ENCODE assay signal across 17 cellular contexts in genomic region chr12:89499857-89500256, GRCh38. TPM values are rescaled to one million over a fixed set of nuclear protein-coding genes. Genes with fewer than 3 reads are reported as not detected.
DNase-seq lines count a peak whose midpoint lies in the region; ATAC-seq and TF ChIP-seq lines count a peak whose summit lies in the region.
"Had no signal": no experiment of that assay in that cellular context is flagged by ENCODE, and none has a peak within 500 bp of the region (broad histone marks: within the 10 kb centered on the region; RNA-seq: fewer than 3 reads in every experiment).

No MANE protein-coding gene starts in this region.

- H3K27ac ChIP-seq in left ventricle myocardium inferior (replicated peaks) (peak overlapping the region; percentile 10), lung (ENCODE audit: low read depth in 1 of 2, low read length in 1 of 2) (no peak overlapping the region)
- H3K27ac ChIP-seq: 22Rv1; A549; BLaER1 treated with 17β-estradiol and CSF1 and Interleukin-3, amounts not matched to agents 10 nM and 100 nM; C4-2B had no signal

- H3K27me3 ChIP-seq in left ventricle myocardium inferior (ENCODE audit: low read depth) (no peaks in the 10 kb centered on the region), lung (ENCODE audit: control insufficient read depth, insufficient read depth) (no peaks in the 10 kb centered on the region)
- H3K27me3 ChIP-seq: BLaER1 treated with 17β-estradiol and CSF1 and Interleukin-3, amounts not matched to agents 10 nM and 100 nM had no signal

- intact Hi-C loops in left ventricle myocardium inferior (cut with micrococcal nuclease) = no loop called here
- intact Hi-C loops in Right ventricle myocardium inferior (cut with DNase I) = no loop called here

- no peaks in the 10 kb centered on the region for H3K9me3 Mint-ChIP-seq in endothelial cell (ENCODE audit: unreplicated experiment)
- H3K9me3 Mint-ChIP-seq: CD4-positive, alpha-beta T cell; CD8-positive, alpha-beta T cell had no signal

- H3K36me3 ChIP-seq in left ventricle myocardium inferior (no peaks in the 10 kb centered on the region), lung (ENCODE audit: control insufficient read depth in 2 of 2, insufficient read depth in 2 of 2, low read length in 2 of 2) (peaks cover 0 to 4% of the 10 kb centered on the region in 2 donors)

- no peaks in the 10 kb centered on the region for H3K9me3 ChIP-seq in left ventricle myocardium inferior (replicated peaks)
- no peaks in the 10 kb centered on the region for H3K9me3 ChIP-seq in lung (ENCODE audit: control insufficient read depth in 2 of 2, insufficient read depth in 1 of 2, low read length in 1 of 2)
- H3K9me3 ChIP-seq: A549, Caco-2 had no signal

- TF ChIP-seq CTCF in left ventricle myocardium inferior (IDR thresholded peaks at IDR 0.05; ENCODE audit: borderline replicate concordance) = no peak
- TF ChIP-seq CTCF in endothelial cell (IDR thresholded peaks at IDR 0.05; ENCODE audit: unreplicated experiment) = no peak
- no peak for TF ChIP-seq CTCF in lung (IDR thresholded peaks at IDR 0.05; ENCODE audit: control extremely low read depth, extremely low read depth)

- ATAC-seq in Right ventricle myocardium inferior (no peak), lung (ENCODE audit: insufficient read depth, low FRiP score) (no peak), GM21576 (IDR thresholded peaks at IDR 0.05; ENCODE audit: unreplicated experiment) (no peak)
- ATAC-seq: A549; CD8-positive, alpha-beta T cell had no signal

- no peak for DNase-seq in left ventricle myocardium inferior
- no peak for DNase-seq in Right ventricle myocardium inferior (ENCODE audit: missing footprints)
- DNase-seq in endothelial cell (ENCODE audit: low spot score) = no peak
- peak; percentile 21 for DNase-seq in lung (ENCODE audit: low spot score)
- DNase-seq: AML-193; Caco-2; Calu3; CD4-positive, alpha-beta T cell; CD8-positive, alpha-beta T cell; DMS79 treated with DMSO at 0.1 percent for 48 hours; GF-D8 had no signal

- WGBS in lung, 2 donors = 98% methylated on average over 19 of the region's 19 CpGs

- H3K4me3 ChIP-seq in left ventricle myocardium inferior (no peak overlapping the region), lung (no peak overlapping the region)
- H3K4me3 ChIP-seq: A549; BLaER1 treated with 17β-estradiol and CSF1 and Interleukin-3, amounts not matched to agents 10 nM and 100 nM had no signal

- H3K4me1 Mint-ChIP-seq in endothelial cell (ENCODE audit: unreplicated experiment) = no peaks in the 10 kb centered on the region

- H3K36me3 Mint-ChIP-seq in endothelial cell (ENCODE audit: low read depth, unreplicated experiment) = peaks cover 11% of the 10 kb centered on the region

- H3K4me1 ChIP-seq in left ventricle myocardium inferior (no peaks in the 10 kb centered on the region), lung (ENCODE audit: control insufficient read depth in 2 of 2, insufficient read depth in 2 of 2, low read length in 2 of 2) (no peaks in the 10 kb centered on the region)
- H3K4me1 ChIP-seq: BLaER1 treated with 17β-estradiol and CSF1 and Interleukin-3, amounts not matched to agents 10 nM and 100 nM; Caco-2 had no signal

- H3K27me3 Mint-ChIP-seq in endothelial cell (ENCODE audit: unreplicated experiment) = no peaks in the 10 kb centered on the region
- H3K27me3 Mint-ChIP-seq: B cell; CD4-positive, alpha-beta T cell had no signal

- H3K4me3 Mint-ChIP-seq in endothelial cell (ENCODE audit: unreplicated experiment) = peak overlapping the region; percentile 21
- H3K4me3 Mint-ChIP-seq: B cell; CD4-positive, alpha-beta T cell; CD8-positive, alpha-beta T cell had no signal

- H3K27ac Mint-ChIP-seq in endothelial cell (ENCODE audit: unreplicated experiment) = no peak overlapping the region
- H3K27ac Mint-ChIP-seq: B cell; CD4-positive, alpha-beta T cell; CD8-positive, alpha-beta T cell had no signal

RNA-seq across cellular contexts. Expression of gene GALNT4, which starts 24.7 kb away (rescaled TPM):
- total RNA-seq in left ventricle myocardium inferior (2.1 TPM), Right ventricle myocardium inferior (2.3 TPM), endothelial cell (ENCODE audit: unreplicated experiment) (5.7 TPM), lung (10 to 100 TPM in 1 of 2 donors, 1 to 10 TPM in 1; 9.6 to 16.0 TPM)
- 1 to 10 TPM; 3.0 to 4.3 TPM for polyA plus RNA-seq in lung

RNA-seq across cellular contexts. Expression of gene POC1B, which starts 26.0 kb away (rescaled TPM):
- 8.6 TPM for total RNA-seq in left ventricle myocardium inferior
- 6.7 TPM for total RNA-seq in Right ventricle myocardium inferior
- total RNA-seq in endothelial cell (ENCODE audit: unreplicated experiment) = 22.7 TPM
- total RNA-seq in lung = 10 to 100 TPM; 12.5 to 32.6 TPM
- 1 to 10 TPM; 6.9 to 9.3 TPM for polyA plus RNA-seq in lung
